Comparison of ENCODE assay signal across 9 cellular contexts in the genomic region with DNA sequence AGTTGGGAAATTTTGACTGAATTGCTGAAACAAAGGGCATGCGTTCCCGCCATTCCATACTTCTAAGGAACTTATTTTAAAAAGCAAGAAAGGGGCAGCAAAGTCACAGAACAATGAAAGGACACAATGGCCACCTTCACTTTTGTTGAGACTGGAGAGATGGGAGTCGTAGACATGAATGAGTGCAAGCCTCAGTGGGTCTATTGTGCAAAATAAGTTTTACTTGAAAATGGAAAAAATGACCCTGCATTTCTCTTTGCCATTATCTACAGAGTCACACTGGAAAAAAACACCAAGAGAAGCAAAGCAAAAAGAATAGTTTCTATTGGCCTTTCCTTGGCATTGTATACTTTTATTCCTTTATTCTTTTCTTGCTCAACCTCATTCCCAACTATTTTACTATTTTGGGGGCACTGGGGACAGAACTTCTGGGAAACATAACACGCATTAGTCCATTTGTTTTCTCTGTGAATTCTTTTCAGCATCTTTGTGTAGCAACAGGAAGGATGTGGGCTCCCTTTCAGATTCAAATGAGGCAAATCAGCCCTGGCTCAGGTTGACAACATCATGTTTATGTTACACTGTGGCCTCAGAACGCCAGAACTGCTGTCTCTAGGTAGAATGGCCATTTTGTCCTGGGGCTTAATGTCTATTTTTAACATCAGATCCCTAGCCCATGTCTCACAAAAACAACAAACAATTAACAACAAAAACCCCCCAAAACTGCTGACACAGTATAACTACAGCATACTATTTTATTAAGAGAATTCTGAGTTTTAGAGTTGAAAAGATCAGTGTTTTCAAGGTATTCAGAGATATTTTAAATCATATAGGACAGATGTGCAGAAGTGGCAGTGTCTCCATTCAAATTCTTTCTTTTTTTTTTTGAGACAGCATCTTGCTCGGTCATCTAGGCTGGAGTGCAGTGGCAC.
A peak's percentile ranks its signal among the peaks of the same experiment; 100 is the strongest.
DNase-seq lines count a peak whose midpoint lies in the region; ATAC-seq and TF ChIP-seq lines count a peak whose summit lies in the region.
"Had no signal": no experiment of that assay in that cellular context is flagged by ENCODE, and none has a peak within 500 bp of the region (broad histone marks: within the 10 kb centered on the region; RNA-seq: fewer than 3 reads in every experiment).

No MANE protein-coding gene starts in this region.

- ATAC-seq in left cardiac atrium (peak; percentile 28 to 50), HG03460 (IDR thresholded peaks at IDR 0.05; ENCODE audit: unreplicated experiment) (peak; percentile 86)
- ATAC-seq in activated naive CD4-positive, alpha-beta T cell treated with anti-CD3 and anti-CD28 coated beads, Interleukin-2, amount 50 U/mL, for 72 hours = peak; percentile 79 to 88
- peak; percentile 94 for ATAC-seq in naive thymus-derived CD4-positive, alpha-beta T cell

- H3K27ac Mint-ChIP-seq in activated naive CD4-positive, alpha-beta T cell treated with anti-CD3 and anti-CD28 coated beads, Interleukin-2, amount 50 U/mL, for 72 hours = peak overlapping the region; percentile 85 to 98
- peak overlapping the region; percentile 93 to 100 (median 98) for H3K27ac Mint-ChIP-seq in naive thymus-derived CD4-positive, alpha-beta T cell

- POLR2A ChIA-PET in naive thymus-derived CD4-positive, alpha-beta T cell (lab: Charles Lee) = interaction anchor here (0.6 to 2.5 kb wide), 2 partner anchors 11 to 25 kb away, joined by 3 to 8 read pairs; no protein-coding TSS in a partner anchor

- peaks cover 67 to 100% (median 99%) of the 10 kb centered on the region in 7 donors for H3K4me1 Mint-ChIP-seq in naive thymus-derived CD4-positive, alpha-beta T cell

- H3K27me3 ChIP-seq in right atrium auricular region (no peaks in the 10 kb centered on the region), MG63 (no peaks in the 10 kb centered on the region)
- no peaks in the 10 kb centered on the region for H3K27me3 ChIP-seq in naive thymus-derived CD4-positive, alpha-beta T cell (ENCODE audit: control insufficient read depth in 2 of 2, insufficient read depth in 2 of 2, low read length in 2 of 2)

- in situ Hi-C loops in KBM-7 (cut with MboI; ENCODE audit: low pct_unique_long_range_greater_than_20kb, low sequenced_read_pairs) = no loop called here

- DNase-seq in left cardiac atrium (no peak), right atrium auricular region (ENCODE audit: low spot score) (no peak), DMS53 treated with DMSO at 0.1 percent for 48 hours (lab: John Stamatoyannopoulos, UW; ENCODE audit: unreplicated experiment) (no peak), KBM-7 (no peak), MG63 (no peak)
- DNase-seq in activated naive CD4-positive, alpha-beta T cell treated with anti-CD3 and anti-CD28 coated beads, Interleukin-2, amount 50 U/mL, for 72 hours (ENCODE audit: low spot score in 2 of 2) = peak in 1 of 2 donors; percentile 56
- peak in 7 of 9 donors; percentile 72 to 85 (median 81) for DNase-seq in naive thymus-derived CD4-positive, alpha-beta T cell

- peaks cover 0 to 4% of the 10 kb centered on the region in 2 donors for H3K9me3 Mint-ChIP-seq in activated naive CD4-positive, alpha-beta T cell treated with anti-CD3 and anti-CD28 coated beads, Interleukin-2, amount 50 U/mL, for 72 hours
- H3K9me3 Mint-ChIP-seq in naive thymus-derived CD4-positive, alpha-beta T cell = peaks cover 0 to 5% (median 0%) of the 10 kb centered on the region in 11 donors

- H3K27ac ChIP-seq in right atrium auricular region = no peak overlapping the region
- H3K27ac ChIP-seq in naive thymus-derived CD4-positive, alpha-beta T cell (ENCODE audit: low read depth, low read length) = peak overlapping the region; percentile 97
- H3K27ac ChIP-seq: C4-2B had no signal

- H3K36me3 ChIP-seq in right atrium auricular region (no peaks in the 10 kb centered on the region), MG63 (no peaks in the 10 kb centered on the region)
- H3K36me3 ChIP-seq in naive thymus-derived CD4-positive, alpha-beta T cell (ENCODE audit: control insufficient read depth in 2 of 3, insufficient read depth in 3 of 3, low read length in 3 of 3) = no peaks in the 10 kb centered on the region

- H3K36me3 Mint-ChIP-seq in activated naive CD4-positive, alpha-beta T cell treated with anti-CD3 and anti-CD28 coated beads, Interleukin-2, amount 50 U/mL, for 72 hours = peaks cover 54 to 66% of the 10 kb centered on the region in 2 donors
- peaks cover 4 to 57% (median 44%) of the 10 kb centered on the region in 5 donors for H3K36me3 Mint-ChIP-seq in naive thymus-derived CD4-positive, alpha-beta T cell

- H3K27me3 Mint-ChIP-seq in naive thymus-derived CD4-positive, alpha-beta T cell = no peaks in the 10 kb centered on the region

- H3K4me3 Mint-ChIP-seq in naive thymus-derived CD4-positive, alpha-beta T cell = peak overlapping the region; percentile 58 to 82 (median 73)

- TF ChIP-seq CTCF in right atrium auricular region (IDR thresholded peaks at IDR 0.05) = no peak

- intact Hi-C loops in left cardiac atrium (cut with DNase I) = no loop called here
- intact Hi-C loops in naive thymus-derived CD4-positive, alpha-beta T cell (cut with micrococcal nuclease) = loop anchor here (1.0 to 10.0 kb wide), 13 partner anchors 8 to 666 kb away; partner anchors contain the start of genes FYN (in 2 of the 2), REV3L (in 1 of the 2) and SLC16A10 (in 1 of the 2)

- CTCF ChIA-PET in naive thymus-derived CD4-positive, alpha-beta T cell (lab: Charles Lee) = interaction anchor here (1.5 kb wide), 1 partner anchor 122 kb away, joined by 3 read pairs; the partner anchor contains the start of gene FYN

- H3K9me3 ChIP-seq in right atrium auricular region = no peaks in the 10 kb centered on the region
- H3K9me3 ChIP-seq in naive thymus-derived CD4-positive, alpha-beta T cell (ENCODE audit: control insufficient read depth in 2 of 3, low read length in 3 of 3) = no peaks in the 10 kb centered on the region
- no peaks in the 10 kb centered on the region for H3K9me3 ChIP-seq in MG63

- H3K4me3 ChIP-seq in right atrium auricular region = no peak overlapping the region
- peak overlapping the region; percentile 41 for H3K4me3 ChIP-seq in naive thymus-derived CD4-positive, alpha-beta T cell (ENCODE audit: low read length)
- no peak overlapping the region for H3K4me3 ChIP-seq in MG63

- peaks cover 0 to 53% of the 10 kb centered on the region in 2 donors for H3K4me1 ChIP-seq in right atrium auricular region
- peaks cover 94 to 95% of the 10 kb centered on the region in 2 donors for H3K4me1 ChIP-seq in naive thymus-derived CD4-positive, alpha-beta T cell (ENCODE audit: control insufficient read depth in 2 of 2, insufficient read depth in 2 of 2, low read length in 2 of 2)

Comparison
In these comparisons a context has a peak if more than half of its experiments do, and no peak if none do; other contexts are left out.
1. ATAC-seq: peak in every context shown above with its lines; median percentile 94 in naive thymus-derived CD4-positive, alpha-beta T cell; 86 in HG03460; 84 in activated naive CD4-positive, alpha-beta T cell treated with anti-CD3 and anti-CD28 coated beads, Interleukin-2, amount 50 U/mL, for 72 hours; 39 in left cardiac atrium.
2. DNase-seq: peak in naive thymus-derived CD4-positive, alpha-beta T cell (7 of 9); none in left cardiac atrium (single experiment), right atrium auricular region (single experiment), DMS53 treated with DMSO at 0.1 percent for 48 hours (single experiment), KBM-7 (single experiment) and MG63 (single experiment).
3. intact Hi-C loops: an anchor here in naive thymus-derived CD4-positive, alpha-beta T cell (1.0 to 10.0 kb wide); none called in left cardiac atrium.